9 cellular contexts compared by ENCODE assay signal in genomic region chr6:14732845-14733757, GRCh38.
DNase-seq lines count a peak whose midpoint lies in the region; ATAC-seq lines count a peak whose summit lies in the region.
"Had no signal": no experiment of that assay in that cellular context is flagged by ENCODE, and none has a peak within 500 bp of the region (broad histone marks: within the 10 kb centered on the region; RNA-seq: fewer than 3 reads in every experiment).

No MANE protein-coding gene starts in this region.

- WGBS in thymus = 84% methylated on average over 17 of the region's 17 CpGs

- intact Hi-C loops in head of caudate nucleus (cut with DNase I) = no loop called here
- intact Hi-C loops in posterior cingulate gyrus (cut with DNase I) = no loop called here

- H3K27me3 ChIP-seq in thymus (ENCODE audit: control insufficient read depth, insufficient read depth) = no peaks in the 10 kb centered on the region

- H3K9me3 ChIP-seq in thymus (ENCODE audit: control insufficient read depth) = no peaks in the 10 kb centered on the region

- no peak for ATAC-seq in GM21825 (IDR thresholded peaks at IDR 0.05; ENCODE audit: unreplicated experiment)

- no peak overlapping the region for H3K4me3 ChIP-seq in thymus (ENCODE audit: low read length)

- peak overlapping the region; percentile 75 for H3K27ac ChIP-seq in thymus (ENCODE audit: low read depth)

- H3K4me1 ChIP-seq in thymus (ENCODE audit: control insufficient read depth, insufficient read depth, low read length) = peaks cover 43% of the 10 kb centered on the region

- no peaks in the 10 kb centered on the region for H3K36me3 ChIP-seq in thymus (ENCODE audit: control insufficient read depth, insufficient read depth)

- peak; percentile 42 for DNase-seq in activated CD4-positive, alpha-beta T cell treated with anti-CD3 and anti-CD28 coated beads for 1 hour
- no peak for DNase-seq in activated CD4-positive, alpha-beta T cell treated with anti-CD3 and anti-CD28 coated beads, Interleukin-2, amount 50 U/mL, for 1 hour
- DNase-seq in activated T-cell treated with anti-CD3 and anti-CD28 coated beads for 24 hours (ENCODE audit: low read depth) (peak; percentile 69), head of caudate nucleus (peak in 35 of 42 donors; percentile 3 to 86 (median 50)), NCI-H146 (lab: John Stamatoyannopoulos, UW) (no peak), posterior cingulate gyrus (no peak)
- DNase-seq: right cardiac atrium had no signal

Comparison
In these comparisons a context has a peak if more than half of its experiments do, and no peak if none do; other contexts are left out.
1. DNase-seq: peak in activated CD4-positive, alpha-beta T cell treated with anti-CD3 and anti-CD28 coated beads for 1 hour (single experiment), activated T-cell treated with anti-CD3 and anti-CD28 coated beads for 24 hours (single experiment) and head of caudate nucleus (35 of 42); none in activated CD4-positive, alpha-beta T cell treated with anti-CD3 and anti-CD28 coated beads, Interleukin-2, amount 50 U/mL, for 1 hour (single experiment), NCI-H146 (single experiment) and posterior cingulate gyrus (0 of 10).